Comparison of ENCODE assay signal across 1 cellular context in the genomic region with DNA sequence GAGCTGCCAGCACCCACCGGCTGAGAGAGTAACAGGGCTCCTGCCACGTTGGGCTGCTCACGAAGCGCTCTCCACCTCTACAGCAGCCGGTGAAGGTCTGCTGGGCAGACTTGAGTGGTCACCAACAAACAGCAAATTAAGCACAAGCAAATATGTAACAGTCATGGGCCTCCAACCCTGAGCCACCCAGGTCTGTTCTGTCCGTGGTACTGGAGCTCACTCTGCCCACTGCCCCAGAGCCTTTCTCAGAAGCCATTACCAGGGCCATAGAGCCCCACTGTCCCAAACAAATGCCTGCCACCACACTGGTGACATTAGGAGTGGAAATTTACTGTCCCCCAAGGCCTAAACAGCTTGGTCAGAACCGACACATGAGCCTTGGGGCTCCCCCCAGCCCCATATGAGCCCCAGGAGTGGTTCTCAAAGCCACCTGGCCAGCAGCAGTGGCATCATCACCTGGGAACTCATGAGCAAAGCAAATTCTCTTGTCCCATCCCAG.
TF ChIP-seq lines count a peak whose summit lies in the region.

No MANE protein-coding gene starts in this region.

TF ChIP-seq in GM23338, 12 proteins besides CTCF, POLR2A, EP300 and RAD21 (continued from another document):
- TF ChIP-seq, protein P1, sequence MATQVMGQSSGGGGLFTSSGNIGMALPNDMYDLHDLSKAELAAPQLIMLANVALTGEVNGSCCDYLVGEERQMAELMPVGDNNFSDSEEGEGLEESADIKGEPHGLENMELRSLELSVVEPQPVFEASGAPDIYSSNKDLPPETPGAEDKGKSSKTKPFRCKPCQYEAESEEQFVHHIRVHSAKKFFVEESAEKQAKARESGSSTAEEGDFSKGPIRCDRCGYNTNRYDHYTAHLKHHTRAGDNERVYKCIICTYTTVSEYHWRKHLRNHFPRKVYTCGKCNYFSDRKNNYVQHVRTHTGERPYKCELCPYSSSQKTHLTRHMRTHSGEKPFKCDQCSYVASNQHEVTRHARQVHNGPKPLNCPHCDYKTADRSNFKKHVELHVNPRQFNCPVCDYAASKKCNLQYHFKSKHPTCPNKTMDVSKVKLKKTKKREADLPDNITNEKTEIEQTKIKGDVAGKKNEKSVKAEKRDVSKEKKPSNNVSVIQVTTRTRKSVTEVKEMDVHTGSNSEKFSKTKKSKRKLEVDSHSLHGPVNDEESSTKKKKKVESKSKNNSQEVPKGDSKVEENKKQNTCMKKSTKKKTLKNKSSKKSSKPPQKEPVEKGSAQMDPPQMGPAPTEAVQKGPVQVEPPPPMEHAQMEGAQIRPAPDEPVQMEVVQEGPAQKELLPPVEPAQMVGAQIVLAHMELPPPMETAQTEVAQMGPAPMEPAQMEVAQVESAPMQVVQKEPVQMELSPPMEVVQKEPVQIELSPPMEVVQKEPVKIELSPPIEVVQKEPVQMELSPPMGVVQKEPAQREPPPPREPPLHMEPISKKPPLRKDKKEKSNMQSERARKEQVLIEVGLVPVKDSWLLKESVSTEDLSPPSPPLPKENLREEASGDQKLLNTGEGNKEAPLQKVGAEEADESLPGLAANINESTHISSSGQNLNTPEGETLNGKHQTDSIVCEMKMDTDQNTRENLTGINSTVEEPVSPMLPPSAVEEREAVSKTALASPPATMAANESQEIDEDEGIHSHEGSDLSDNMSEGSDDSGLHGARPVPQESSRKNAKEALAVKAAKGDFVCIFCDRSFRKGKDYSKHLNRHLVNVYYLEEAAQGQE (IDR thresholded peaks at IDR 0.05; ENCODE audit: unreplicated experiment): peak; percentile 65
